In genomic region chr11:6572215-6572614, GRCh38 we compare ENCODE assay signal across 15 cellular contexts. TPM values are rescaled to one million over a fixed set of nuclear protein-coding genes. Genes with fewer than 3 reads are reported as not detected.
DNase-seq lines count a peak whose midpoint lies in the region; TF ChIP-seq lines count a peak whose summit lies in the region.
"Had no signal": no experiment of that assay in that cellular context is flagged by ENCODE, and none has a peak within 500 bp of the region (broad histone marks: within the 10 kb centered on the region; RNA-seq: fewer than 3 reads in every experiment).

No MANE protein-coding gene starts in this region.

- H3K9me3 ChIP-seq in thyroid gland, result no peaks in the 10 kb centered on the region

- no peaks in the 10 kb centered on the region for H3K27me3 ChIP-seq in thyroid gland

- WGBS in thyroid gland, 2 donors, result 31 to 35% methylated on average over 2 of the region's 2 CpGs

- H3K4me3 ChIP-seq in thyroid gland (replicated peaks in 1 of 3), result no peak overlapping the region
- H3K4me3 ChIP-seq: K562 had no signal

- H3K27ac ChIP-seq in thyroid gland, result no peak overlapping the region

- TF ChIP-seq POLR2A in thyroid gland (IDR thresholded peaks at IDR 0.05), result no peak

- peak; percentile 53 for DNase-seq in HCEC 1CT
- peak; percentile 90 for DNase-seq in astrocyte of the hippocampus (ENCODE audit: low read depth, low spot score)
- peak; percentile 66 for DNase-seq in fibroblast of the conjunctiva (ENCODE audit: low read depth)
- peak; percentile 66 to 69 for DNase-seq in thyroid gland
- DNase-seq in amygdala (lab: John Stamatoyannopoulos, UW), result no peak
- no peak for DNase-seq in stimulated activated CD4-positive, alpha-beta T cell treated with anti-CD3 and anti-CD28 coated beads, Interleukin-4, amount 100 ng/mL, for 1 hour
- no peak for DNase-seq in GM20000 (ENCODE audit: low spot score)
- DNase-seq: activated CD4-positive, alpha-beta T cell treated with anti-CD3 and anti-CD28 coated beads, Interleukin-2, amount 10 ng/mL, durations not matched to agents 24 days and 14 days; amniotic stem cell; effector CD4-positive, alpha-beta T cell; GDM1; NCI-H187 treated with DMSO at 0.1 percent for 48 hours; RPMI8226; stimulated activated naive CD4-positive, alpha-beta T cell had no signal

- H3K4me1 ChIP-seq in thyroid gland, result peaks cover 40 to 51% of the 10 kb centered on the region in 2 donors

- intact Hi-C loops in thyroid gland (cut with DNase I), result no loop called here

- no peaks in the 10 kb centered on the region for H3K36me3 ChIP-seq in thyroid gland

- TF ChIP-seq CTCF in thyroid gland (IDR thresholded peaks at IDR 0.05) (no peak), GM20000 (IDR thresholded peaks at IDR 0.05; ENCODE audit: extremely low read depth, missing control alignments) (no peak)

RNA-seq across cellular contexts. Expression of gene RRP8, which starts 31.2 kb away (rescaled TPM):
- 10 to 100 TPM; 12.9 to 36.7 (median 18.8) TPM for total RNA-seq in thyroid gland

RNA-seq across cellular contexts. Expression of gene ILK, which starts 31.4 kb away (rescaled TPM):
- total RNA-seq in thyroid gland, result 100 to 1,000 TPM; 101 to 144 (median 121) TPM

RNA-seq across cellular contexts. Expression of gene TAF10, which starts 39.8 kb away (rescaled TPM):
- total RNA-seq in thyroid gland, result 100 to 1,000 TPM in 3 of 4 donors, 10 to 100 TPM in 1; 96.6 to 113 (median 108) TPM

RNA-seq across cellular contexts. Expression of gene TPP1, which starts 47.0 kb away (rescaled TPM):
- 10 to 100 TPM; 51.3 to 97.3 (median 69.1) TPM for total RNA-seq in thyroid gland

Comparison
In these comparisons a context has a peak if more than half of its experiments do, and no peak if none do; other contexts are left out.
1. DNase-seq: peak in HCEC 1CT (single experiment), astrocyte of the hippocampus (single experiment), fibroblast of the conjunctiva (single experiment) and thyroid gland (2 of 2); none in amygdala (0 of 56), stimulated activated CD4-positive, alpha-beta T cell treated with anti-CD3 and anti-CD28 coated beads, Interleukin-4, amount 100 ng/mL, for 1 hour (single experiment) and GM20000 (single experiment).